ENCODE assay signal across 8 cellular contexts in genomic region chr19:1883784-1884183, GRCh38. TPM values are rescaled to one million over a fixed set of nuclear protein-coding genes. Genes with fewer than 3 reads are reported as not detected.
DNase-seq lines count a peak whose midpoint lies in the region; ATAC-seq and TF ChIP-seq lines count a peak whose summit lies in the region.

No MANE protein-coding gene starts in this region.

- TF ChIP-seq CTCF in astrocyte of the cerebellum (IDR thresholded peaks at IDR 0.05; ENCODE audit: low read depth, low read length, missing control alignments) (no peak), lower lobe of right lung (IDR thresholded peaks at IDR 0.05) (no peak), thyroid gland (IDR thresholded peaks at IDR 0.05) (no peak), GM13977 (IDR thresholded peaks at IDR 0.05; ENCODE audit: extremely low read depth, insufficient read depth, missing control alignments) (no peak)

- no peaks in the 10 kb centered on the region for H3K9me3 Mint-ChIP-seq in activated CD4-positive, alpha-beta T cell treated with anti-CD3 and anti-CD28 coated beads, Interleukin-2, amount 10 ng/mL, durations not matched to agents 24 days and 14 days

- H3K4me3 ChIP-seq in astrocyte of the cerebellum (ENCODE audit: low read depth, low read length) (peak overlapping the region; percentile 90), lower lobe of right lung (peak overlapping the region; percentile 97), thyroid gland (replicated peaks in 1 of 3) (peak overlapping the region in 1 of 3 donors; percentile 81)

- peak; percentile 76 for DNase-seq in activated CD4-positive, alpha-beta T cell treated with anti-CD3 and anti-CD28 coated beads, Interleukin-2, amount 10 ng/mL, durations not matched to agents 24 days and 14 days
- no peak for DNase-seq in activated CD4-positive, alpha-beta T cell treated with anti-CD3 and anti-CD28 coated beads for 1 hour
- no peak for DNase-seq in astrocyte of the cerebellum (ENCODE audit: low read depth)
- no peak for DNase-seq in lower lobe of right lung
- DNase-seq in thyroid gland, result no peak
- no peak for DNase-seq in GM13977 (ENCODE audit: low spot score)

- 31 to 44% methylated on average over 8 of the region's 8 CpGs for WGBS in thyroid gland, 2 donors

- intact Hi-C loops in activated CD4-positive, alpha-beta T cell treated with anti-CD3 and anti-CD28 coated beads, Interleukin-2, amount 10 ng/mL, durations not matched to agents 24 days and 14 days (cut with micrococcal nuclease), result no loop called here
- intact Hi-C loops in lower lobe of right lung (cut with DNase I) (no loop called here), thyroid gland (cut with DNase I) (no loop called here)

- peaks cover 18% of the 10 kb centered on the region for H3K36me3 Mint-ChIP-seq in activated CD4-positive, alpha-beta T cell treated with anti-CD3 and anti-CD28 coated beads, Interleukin-2, amount 10 ng/mL, durations not matched to agents 24 days and 14 days (ENCODE audit: low read depth)

- peaks cover 30% of the 10 kb centered on the region for H3K4me1 Mint-ChIP-seq in activated CD4-positive, alpha-beta T cell treated with anti-CD3 and anti-CD28 coated beads, Interleukin-2, amount 10 ng/mL, durations not matched to agents 24 days and 14 days

- peak overlapping the region; percentile 90 for H3K27ac ChIP-seq in lower lobe of right lung
- H3K27ac ChIP-seq in thyroid gland, result peak overlapping the region in 2 of 3 donors; percentile 66 to 82

- peaks cover 44% of the 10 kb centered on the region for H3K4me1 ChIP-seq in lower lobe of right lung
- peaks cover 10 to 20% of the 10 kb centered on the region in 2 donors for H3K4me1 ChIP-seq in thyroid gland

- TF ChIP-seq POLR2A in thyroid gland (IDR thresholded peaks at IDR 0.05), result no peak

- ATAC-seq in lower lobe of right lung (no peak), GM18502 (IDR thresholded peaks at IDR 0.05; ENCODE audit: poor library complexity, unreplicated experiment) (no peak), HG03520 (IDR thresholded peaks at IDR 0.05; ENCODE audit: unreplicated experiment) (no peak)

- peak overlapping the region; percentile 93 for H3K4me3 Mint-ChIP-seq in activated CD4-positive, alpha-beta T cell treated with anti-CD3 and anti-CD28 coated beads, Interleukin-2, amount 10 ng/mL, durations not matched to agents 24 days and 14 days

- H3K27me3 Mint-ChIP-seq in activated CD4-positive, alpha-beta T cell treated with anti-CD3 and anti-CD28 coated beads, Interleukin-2, amount 10 ng/mL, durations not matched to agents 24 days and 14 days, result no peaks in the 10 kb centered on the region

- in situ Hi-C loops in astrocyte of the cerebellum (cut with HindIII; ENCODE audit: low sequenced_read_pairs) (no loop called here), GM13977 (cut with MboI; ENCODE audit: low pct_unique_long_range_greater_than_20kb, low sequenced_read_pairs, unreplicated experiment) (no loop called here)

- peak overlapping the region; percentile 96 for H3K27ac Mint-ChIP-seq in activated CD4-positive, alpha-beta T cell treated with anti-CD3 and anti-CD28 coated beads, Interleukin-2, amount 10 ng/mL, durations not matched to agents 24 days and 14 days

- no peaks in the 10 kb centered on the region for H3K9me3 ChIP-seq in lower lobe of right lung
- H3K9me3 ChIP-seq in thyroid gland, result no peaks in the 10 kb centered on the region

- H3K27me3 ChIP-seq in lower lobe of right lung (ENCODE audit: low read depth) (no peaks in the 10 kb centered on the region), thyroid gland (no peaks in the 10 kb centered on the region)

- H3K36me3 ChIP-seq in lower lobe of right lung (peaks cover 19% of the 10 kb centered on the region), thyroid gland (no peaks in the 10 kb centered on the region)

RNA-seq across cellular contexts. Expression of gene ABHD17A, which starts 1.5 kb away (rescaled TPM):
- total RNA-seq in activated CD4-positive, alpha-beta T cell treated with anti-CD3 and anti-CD28 coated beads, Interleukin-2, amount 10 ng/mL, durations not matched to agents 24 days and 14 days, result 104 and 107 TPM in 2 replicates
- total RNA-seq in lower lobe of right lung, result 76.4 TPM
- 100 to 1,000 TPM in 1 of 4 donors, 10 to 100 TPM in 3; 86.8 to 134 (median 91.4) TPM for total RNA-seq in thyroid gland

RNA-seq across cellular contexts. Expression of gene KLF16, which starts 20.4 kb away (rescaled TPM):
- 37.0 and 38.1 TPM in 2 replicates for total RNA-seq in activated CD4-positive, alpha-beta T cell treated with anti-CD3 and anti-CD28 coated beads, Interleukin-2, amount 10 ng/mL, durations not matched to agents 24 days and 14 days
- total RNA-seq in lower lobe of right lung (22.2 TPM), thyroid gland (1 to 10 TPM; 1.8 to 6.4 (median 3.4) TPM)

RNA-seq across cellular contexts. Expression of gene ADAT3, which starts 21.4 kb away (rescaled TPM):
- total RNA-seq in activated CD4-positive, alpha-beta T cell treated with anti-CD3 and anti-CD28 coated beads, Interleukin-2, amount 10 ng/mL, durations not matched to agents 24 days and 14 days, result 8.8 and 10.6 TPM in 2 replicates
- total RNA-seq in lower lobe of right lung (6.2 TPM), thyroid gland (10 to 100 TPM in 2 of 4 donors, 1 to 10 TPM in 2; 4.0 to 14.6 (median 8.3) TPM)

RNA-seq across cellular contexts. Expression of gene SCAMP4, which starts 21.4 kb away (rescaled TPM):
- total RNA-seq in activated CD4-positive, alpha-beta T cell treated with anti-CD3 and anti-CD28 coated beads, Interleukin-2, amount 10 ng/mL, durations not matched to agents 24 days and 14 days, result 39.2 and 42.4 TPM in 2 replicates
- total RNA-seq in lower lobe of right lung (65.0 TPM), thyroid gland (100 to 1,000 TPM in 3 of 4 donors, 10 to 100 TPM in 1; 69.5 to 269 (median 137) TPM)

RNA-seq across cellular contexts. Expression of gene REXO1, which starts 35.5 kb away (rescaled TPM):
- total RNA-seq in activated CD4-positive, alpha-beta T cell treated with anti-CD3 and anti-CD28 coated beads, Interleukin-2, amount 10 ng/mL, durations not matched to agents 24 days and 14 days, result 56.3 and 61.4 TPM in 2 replicates
- total RNA-seq in lower lobe of right lung (29.1 TPM), thyroid gland (10 to 100 TPM; 14.0 to 21.8 (median 17.2) TPM)
